In genomic region chr4:17690135-17690534, GRCh38 we compare ENCODE assay signal across 26 cellular contexts.
"Had no signal": no experiment of that assay in that cellular context is flagged by ENCODE, and none has a peak within 500 bp of the region (broad histone marks: within the 10 kb centered on the region; RNA-seq: fewer than 3 reads in every experiment).

No MANE protein-coding gene starts in this region.

- DNase-seq: activated CD4-positive, alpha-beta memory T cell treated with anti-CD3 and anti-CD28 coated beads, Interleukin-2, amount 10 ng/mL, durations not matched to agents 7 days and 5 days; activated CD4-positive, alpha-beta T cell treated with anti-CD3 and anti-CD28 coated beads for 36 hours; activated CD4-positive, alpha-beta T cell treated with anti-CD3 and anti-CD28 coated beads, Interleukin-2, amount 10 ng/mL, durations not matched to agents 7 days and 5 days; activated CD4-positive, alpha-beta T cell treated with anti-CD3 and anti-CD28 coated beads, Interleukin-2, amount 50 U/mL, for 4 hours; activated CD4-positive, CD25-positive, alpha-beta regulatory T cell; activated CD4-positive, CD25-positive, alpha-beta regulatory T cell treated with anti-CD3 and anti-CD28 coated beads, Interleukin-2, amount 50 U/mL, for 72 hours; activated CD8-positive, alpha-beta memory T cell treated with anti-CD3 and anti-CD28 coated beads, Interleukin-2, amount 50 U/mL, for 48 hours; activated gamma-delta T cell; activated naive CD4-positive, alpha-beta T cell; activated naive CD4-positive, alpha-beta T cell treated with anti-CD3 and anti-CD28 coated beads, Interleukin-2, amount 10 ng/mL, durations not matched to agents 7 days and 5 days; activated naive CD8-positive, alpha-beta T cell treated with anti-CD3 and anti-CD28 coated beads, Interleukin-2, amount 10 ng/mL, durations not matched to agents 7 days and 5 days; activated T-cell treated with anti-CD3 and anti-CD28 coated beads for 4 hours; activated T-cell treated with anti-CD3 and anti-CD28 coated beads, Interleukin-2, amount 50 U/mL, for 24 hours; activated T-cell treated with anti-CD3 and anti-CD28 coated beads, Interleukin-2, amount 50 U/mL, for 72 hours; central memory CD4-positive, alpha-beta T cell; cerebellar nuclear complex; colonic mucosa; effector CD8-positive, alpha-beta T cell; foreskin fibroblast; head of caudate nucleus; T-helper 17 cell had no signal

- H3K27me3 ChIP-seq: ascending aorta, breast epithelium, cardiac muscle cell, colonic mucosa had no signal

- H3K9me3 ChIP-seq: ascending aorta, breast epithelium, colonic mucosa had no signal

- H3K36me3 ChIP-seq: ascending aorta, breast epithelium, cardiac muscle cell, colonic mucosa had no signal

- H3K4me1 ChIP-seq: ascending aorta, breast epithelium, colonic mucosa had no signal

- H3K4me3 ChIP-seq: ascending aorta, breast epithelium, cardiac muscle cell, colonic mucosa had no signal

- ATAC-seq: activated CD4-positive, alpha-beta T cell treated with anti-CD3 and anti-CD28 coated beads for 36 hours; activated naive CD4-positive, alpha-beta T cell treated with anti-CD3 and anti-CD28 coated beads, Interleukin-2, amount 50 U/mL, for 72 hours; activated T-cell treated with anti-CD3 and anti-CD28 coated beads, Interleukin-2, amount 50 U/mL, for 72 hours; T-helper 17 cell had no signal

- H3K27ac ChIP-seq: ascending aorta, breast epithelium, cardiac muscle cell, colonic mucosa, epithelial cell of prostate had no signal
